ENCODE assay signal across 8 cellular contexts in the genomic region with DNA sequence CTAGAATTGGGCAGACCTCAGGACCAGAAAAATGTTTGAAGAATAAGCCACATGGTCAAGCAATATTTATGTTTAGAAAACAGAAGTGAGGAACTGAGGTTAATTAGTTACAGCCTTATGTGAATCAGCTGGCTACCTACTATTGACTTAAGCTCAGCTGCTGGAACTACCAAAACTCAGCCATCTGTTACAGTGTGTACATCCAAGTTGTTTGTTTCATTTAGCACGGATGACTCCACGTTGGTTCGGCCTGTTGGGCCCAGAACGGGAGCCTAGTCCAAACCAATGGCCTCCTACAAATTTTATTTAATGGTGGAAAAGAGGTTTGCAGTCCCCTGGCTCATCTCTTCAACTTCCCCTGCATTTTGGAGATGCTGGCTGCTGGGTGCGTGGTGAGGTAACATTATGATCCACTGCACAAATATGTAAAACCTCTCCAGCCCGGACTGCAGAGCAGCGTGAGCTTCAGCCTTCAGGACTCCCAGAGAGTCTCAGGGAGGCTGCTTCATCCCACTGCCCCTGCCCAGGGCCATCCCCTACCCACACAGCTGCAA.
DNase-seq lines count a peak whose midpoint lies in the region; ATAC-seq and TF ChIP-seq lines count a peak whose summit lies in the region.

No MANE protein-coding gene starts in this region.

- no peaks in the 10 kb centered on the region for H3K9me3 ChIP-seq in stomach smooth muscle (ENCODE audit: control insufficient read depth in 2 of 2, low read length in 2 of 2)

- H3K36me3 ChIP-seq in stomach smooth muscle (ENCODE audit: control insufficient read depth in 2 of 2, insufficient read depth in 2 of 2, low read length in 2 of 2) = no peaks in the 10 kb centered on the region

- peaks cover 0 to 2% of the 10 kb centered on the region in 2 donors for H3K27me3 ChIP-seq in stomach smooth muscle (ENCODE audit: control insufficient read depth in 1 of 2, insufficient read depth in 2 of 2, low read length in 2 of 2)

- H3K27ac ChIP-seq in stomach smooth muscle (ENCODE audit: low read length) = peak overlapping the region; percentile 6

- ATAC-seq in GM18498 (IDR thresholded peaks at IDR 0.05; ENCODE audit: unreplicated experiment) = peak; percentile 68
- peak; percentile 67 for ATAC-seq in HG02571 (IDR thresholded peaks at IDR 0.05; ENCODE audit: unreplicated experiment)

- peaks cover 11% of the 10 kb centered on the region for H3K4me1 ChIP-seq in stomach smooth muscle (ENCODE audit: control insufficient read depth, insufficient read depth, low read length)

- DNase-seq in NCI-H510A treated with DMSO at 0.1 percent for 48 hours (lab: John Stamatoyannopoulos, UW) = peak; percentile 75
- DNase-seq in fibroblast of pulmonary artery (ENCODE audit: low read depth) = peak; percentile 79
- no peak for DNase-seq in D341Med (ENCODE audit: low spot score)
- no peak for DNase-seq in stimulated activated naive CD4-positive, alpha-beta T cell (lab: John Stamatoyannopoulos, UW)
- DNase-seq in NCI-H1105 (lab: John Stamatoyannopoulos, UW) = no peak

- no peak overlapping the region for H3K4me3 ChIP-seq in fibroblast of pulmonary artery (replicated peaks; ENCODE audit: low read depth, low read length)
- H3K4me3 ChIP-seq in stomach smooth muscle (ENCODE audit: low read length in 2 of 2) = no peak overlapping the region

- H3K9ac ChIP-seq in stomach smooth muscle (ENCODE audit: low read length in 2 of 2) = no peak overlapping the region

- TF ChIP-seq CTCF in fibroblast of pulmonary artery (IDR thresholded peaks at IDR 0.05; ENCODE audit: low read length, missing control alignments) = no peak

Comparison
In these comparisons a context has a peak if more than half of its experiments do, and no peak if none do; other contexts are left out.
1. DNase-seq: peak in NCI-H510A treated with DMSO at 0.1 percent for 48 hours (single experiment) and fibroblast of pulmonary artery (single experiment); none in D341Med (single experiment), stimulated activated naive CD4-positive, alpha-beta T cell (0 of 6) and NCI-H1105 (single experiment).